Comparison of ENCODE assay signal across 22 cellular contexts in the genomic region with DNA sequence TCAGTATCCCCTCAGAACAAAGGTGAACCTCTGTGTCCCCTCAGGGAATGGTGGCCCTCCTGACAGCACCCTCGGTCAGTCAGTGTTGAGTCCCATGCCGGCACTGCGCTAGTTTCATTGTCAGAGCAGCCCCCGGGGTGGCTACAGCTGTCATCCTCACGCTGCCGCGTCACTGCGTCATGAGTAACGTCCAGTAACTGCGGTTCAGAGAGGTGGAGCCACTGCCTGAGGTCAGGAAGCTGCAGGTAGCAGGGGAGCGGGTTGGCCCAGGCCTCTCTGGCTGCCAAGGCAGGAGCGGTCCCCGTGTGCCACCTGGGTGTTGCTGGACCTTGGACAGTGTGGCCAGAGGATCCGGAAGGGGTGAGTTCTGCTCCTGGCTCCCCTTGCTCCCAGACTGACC. TPM values are rescaled to one million over a fixed set of nuclear protein-coding genes. Genes with fewer than 3 reads are reported as not detected.
"Had no signal": no experiment of that assay in that cellular context is flagged by ENCODE, and none has a peak within 500 bp of the region (broad histone marks: within the 10 kb centered on the region; RNA-seq: fewer than 3 reads in every experiment).

No MANE protein-coding gene starts in this region.

- H3K4me2 ChIP-seq: smooth muscle cell had no signal

- H3K27me3 ChIP-seq: dorsolateral prefrontal cortex, stomach had no signal

- H3K4me3 ChIP-seq: cardiac muscle cell, dorsolateral prefrontal cortex, lower lobe of right lung, smooth muscle cell, stomach had no signal

- H3K9me3 Mint-ChIP-seq: activated CD4-positive, alpha-beta memory T cell treated with anti-CD3 and anti-CD28 coated beads, Interleukin-2, amount 10 ng/mL, durations not matched to agents 7 days and 5 days; activated naive CD8-positive, alpha-beta T cell treated with anti-CD3 and anti-CD28 coated beads, Interleukin-2, amount 10 ng/mL, durations not matched to agents 7 days and 5 days; natural killer cell treated with Interleukin-12 subunit alpha and Interleukin-12 subunit beta and Interleukin-15 and Interleukin-18, amount 100 ng/mL, for 72 hours; stimulated activated effector memory CD8-positive, alpha-beta T cell treated with anti-CD3 and anti-CD28 coated beads, Interleukin-12 subunit alpha, Interleukin-12 subunit beta, amount 100 ng/mL, for 72 hours; type B pancreatic cell had no signal

- ATAC-seq: activated CD8-positive, alpha-beta memory T cell treated with anti-CD3 and anti-CD28 coated beads, Interleukin-2, amount 10 ng/mL, durations not matched to agents 7 days and 5 days; foreskin keratinocyte; sciatic nerve; stimulated activated effector memory CD8-positive, alpha-beta T cell treated with anti-CD3 and anti-CD28 coated beads, Interleukin-12 subunit alpha, Interleukin-12 subunit beta, amount 100 ng/mL, for 72 hours had no signal

- DNase-seq: activated CD4-positive, alpha-beta memory T cell treated with anti-CD3 and anti-CD28 coated beads, Interleukin-2, amount 10 ng/mL, durations not matched to agents 7 days and 5 days; activated CD4-positive, alpha-beta T cell treated with anti-CD3 and anti-CD28 coated beads for 48 hours; activated CD4-positive, CD25-positive, alpha-beta regulatory T cell; activated CD8-positive, alpha-beta memory T cell treated with anti-CD3 and anti-CD28 coated beads, Interleukin-2, amount 10 ng/mL, durations not matched to agents 7 days and 5 days; activated naive CD4-positive, alpha-beta T cell; activated naive CD8-positive, alpha-beta T cell treated with anti-CD3 and anti-CD28 coated beads, Interleukin-2, amount 10 ng/mL, durations not matched to agents 7 days and 5 days; amygdala; dorsolateral prefrontal cortex; foreskin keratinocyte; hypothalamus; islet precursor cell; lower lobe of right lung; stimulated activated CD4-positive, alpha-beta T cell treated with anti-CD3 and anti-CD28 coated beads, Interleukin-4, amount 100 ng/mL, for 24 hours; T-helper 9 cell had no signal

- H3K27me3 Mint-ChIP-seq: natural killer cell treated with Interleukin-12 subunit alpha and Interleukin-12 subunit beta and Interleukin-15 and Interleukin-18, amount 100 ng/mL, for 72 hours had no signal

- H3K27ac Mint-ChIP-seq: activated CD4-positive, alpha-beta memory T cell treated with anti-CD3 and anti-CD28 coated beads, Interleukin-2, amount 10 ng/mL, durations not matched to agents 7 days and 5 days; activated CD8-positive, alpha-beta memory T cell treated with anti-CD3 and anti-CD28 coated beads, Interleukin-2, amount 10 ng/mL, durations not matched to agents 7 days and 5 days; activated naive CD8-positive, alpha-beta T cell treated with anti-CD3 and anti-CD28 coated beads, Interleukin-2, amount 10 ng/mL, durations not matched to agents 7 days and 5 days; natural killer cell treated with Interleukin-12 subunit alpha and Interleukin-12 subunit beta and Interleukin-15 and Interleukin-18, amount 100 ng/mL, for 72 hours; stimulated activated effector memory CD8-positive, alpha-beta T cell treated with anti-CD3 and anti-CD28 coated beads, Interleukin-12 subunit alpha, Interleukin-12 subunit beta, amount 100 ng/mL, for 72 hours had no signal

- H3K9me3 ChIP-seq: lower lobe of right lung, stomach had no signal

- H3K27ac ChIP-seq: cardiac muscle cell, dorsolateral prefrontal cortex, epithelial cell of prostate, foreskin keratinocyte, lower lobe of right lung had no signal

- H3K4me3 Mint-ChIP-seq: activated CD4-positive, alpha-beta memory T cell treated with anti-CD3 and anti-CD28 coated beads, Interleukin-2, amount 10 ng/mL, durations not matched to agents 7 days and 5 days; activated CD8-positive, alpha-beta memory T cell treated with anti-CD3 and anti-CD28 coated beads, Interleukin-2, amount 10 ng/mL, durations not matched to agents 7 days and 5 days; activated naive CD8-positive, alpha-beta T cell treated with anti-CD3 and anti-CD28 coated beads, Interleukin-2, amount 10 ng/mL, durations not matched to agents 7 days and 5 days; natural killer cell treated with Interleukin-12 subunit alpha and Interleukin-12 subunit beta and Interleukin-15 and Interleukin-18, amount 100 ng/mL, for 72 hours; stimulated activated effector memory CD8-positive, alpha-beta T cell treated with anti-CD3 and anti-CD28 coated beads, Interleukin-12 subunit alpha, Interleukin-12 subunit beta, amount 100 ng/mL, for 72 hours; type B pancreatic cell had no signal

- H3K4me1 ChIP-seq: foreskin keratinocyte, lower lobe of right lung had no signal

- H3K36me3 Mint-ChIP-seq: activated CD8-positive, alpha-beta memory T cell treated with anti-CD3 and anti-CD28 coated beads, Interleukin-2, amount 10 ng/mL, durations not matched to agents 7 days and 5 days; activated naive CD8-positive, alpha-beta T cell treated with anti-CD3 and anti-CD28 coated beads, Interleukin-2, amount 10 ng/mL, durations not matched to agents 7 days and 5 days; natural killer cell treated with Interleukin-12 subunit alpha and Interleukin-12 subunit beta and Interleukin-15 and Interleukin-18, amount 100 ng/mL, for 72 hours; stimulated activated effector memory CD8-positive, alpha-beta T cell treated with anti-CD3 and anti-CD28 coated beads, Interleukin-12 subunit alpha, Interleukin-12 subunit beta, amount 100 ng/mL, for 72 hours; type B pancreatic cell had no signal

- H3K36me3 ChIP-seq: cardiac muscle cell, lower lobe of right lung, stomach had no signal

- H3K4me1 Mint-ChIP-seq: activated CD4-positive, alpha-beta memory T cell treated with anti-CD3 and anti-CD28 coated beads, Interleukin-2, amount 10 ng/mL, durations not matched to agents 7 days and 5 days; activated CD8-positive, alpha-beta memory T cell treated with anti-CD3 and anti-CD28 coated beads, Interleukin-2, amount 10 ng/mL, durations not matched to agents 7 days and 5 days; activated naive CD8-positive, alpha-beta T cell treated with anti-CD3 and anti-CD28 coated beads, Interleukin-2, amount 10 ng/mL, durations not matched to agents 7 days and 5 days; stimulated activated effector memory CD8-positive, alpha-beta T cell treated with anti-CD3 and anti-CD28 coated beads, Interleukin-12 subunit alpha, Interleukin-12 subunit beta, amount 100 ng/mL, for 72 hours had no signal

RNA-seq across cellular contexts. Expression of gene WNT4, which starts 20.2 kb away (rescaled TPM):
- total RNA-seq: activated CD4-positive, alpha-beta memory T cell treated with anti-CD3 and anti-CD28 coated beads, Interleukin-2, amount 10 ng/mL, durations not matched to agents 7 days and 5 days; activated CD8-positive, alpha-beta memory T cell treated with anti-CD3 and anti-CD28 coated beads, Interleukin-2, amount 10 ng/mL, durations not matched to agents 7 days and 5 days; activated naive CD8-positive, alpha-beta T cell treated with anti-CD3 and anti-CD28 coated beads, Interleukin-2, amount 10 ng/mL, durations not matched to agents 7 days and 5 days; cardiac muscle cell; natural killer cell treated with Interleukin-12 subunit alpha and Interleukin-12 subunit beta and Interleukin-15 and Interleukin-18, amount 100 ng/mL, for 72 hours had no signal
- polyA plus RNA-seq: cardiac muscle cell had no signal
